Comparison of ENCODE assay signal across 9 cellular contexts in the genomic region with DNA sequence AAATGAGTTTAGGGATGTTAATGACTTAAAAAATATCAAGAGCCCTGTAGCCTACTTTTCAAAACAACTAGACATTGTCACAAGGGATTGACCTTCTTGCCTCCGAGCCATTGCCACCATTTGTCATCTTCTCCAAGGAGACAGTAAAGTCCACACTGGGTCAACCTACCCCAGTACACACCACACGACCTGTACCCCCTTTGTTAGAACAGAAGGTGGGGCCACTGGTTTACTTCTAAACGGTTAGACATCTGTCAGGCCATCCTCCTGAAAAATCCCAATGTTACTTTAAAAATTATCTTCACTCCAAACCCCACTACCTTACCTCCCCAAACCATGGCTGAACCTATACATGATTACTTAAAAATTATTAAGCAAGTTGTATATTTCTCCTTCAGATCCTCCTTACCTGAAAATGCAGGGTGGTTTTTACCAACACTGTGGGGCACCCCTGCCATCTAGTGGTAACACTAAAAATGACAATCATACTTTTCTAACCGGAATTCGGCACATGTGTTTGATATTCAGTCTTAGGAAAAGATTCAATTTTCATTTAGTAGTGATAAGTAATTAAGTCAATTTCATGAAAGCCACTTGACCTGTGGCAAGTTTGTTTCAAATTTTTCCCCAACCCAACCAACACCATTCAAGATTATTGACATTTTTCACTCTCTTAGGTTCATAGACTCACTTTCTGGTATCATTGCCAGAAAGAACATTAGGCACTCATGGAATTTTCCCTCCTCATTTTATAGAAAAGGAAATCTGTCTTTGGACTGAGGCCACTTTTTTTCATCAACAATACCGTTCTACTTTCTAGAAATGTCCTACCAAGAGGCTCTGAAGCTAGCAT.
DNase-seq lines count a peak whose midpoint lies in the region; ATAC-seq and TF ChIP-seq lines count a peak whose summit lies in the region.
"Had no signal": no experiment of that assay in that cellular context is flagged by ENCODE, and none has a peak within 500 bp of the region (broad histone marks: within the 10 kb centered on the region; RNA-seq: fewer than 3 reads in every experiment).

No MANE protein-coding gene starts in this region.

- H3K4me3 ChIP-seq in SU-DHL-6 (ENCODE audit: insufficient read depth, low read length, poor library complexity, severe bottlenecking), result no peak overlapping the region
- H3K4me3 ChIP-seq: skin epidermis had no signal

- H3K27ac Mint-ChIP-seq in endothelial cell (ENCODE audit: unreplicated experiment), result no peak overlapping the region
- H3K27ac Mint-ChIP-seq in nephron, result peak overlapping the region in 2 of 3 experiments; percentile 48 to 65

- H3K9ac ChIP-seq in SU-DHL-6 (ENCODE audit: low read length), result no peak overlapping the region

- no peak overlapping the region for H3K4me2 ChIP-seq in SU-DHL-6 (ENCODE audit: low read depth, low read length, poor library complexity, severe bottlenecking)

- H3K9me3 ChIP-seq in SU-DHL-6 (ENCODE audit: insufficient read depth, low read length), result no peaks in the 10 kb centered on the region

- no peak overlapping the region for H3K27ac ChIP-seq in SU-DHL-6 (ENCODE audit: low read depth, low read length)
- H3K27ac ChIP-seq: skin epidermis had no signal

- no peaks in the 10 kb centered on the region for H3F3A ChIP-seq in SU-DHL-6 (ENCODE audit: insufficient read depth)

- no peaks in the 10 kb centered on the region for H3K36me3 ChIP-seq in SU-DHL-6 (ENCODE audit: low read length)

- H3K9me3 Mint-ChIP-seq in endothelial cell (ENCODE audit: unreplicated experiment), result no peaks in the 10 kb centered on the region
- no peaks in the 10 kb centered on the region for H3K9me3 Mint-ChIP-seq in nephron

- no peaks in the 10 kb centered on the region for H3K36me3 Mint-ChIP-seq in endothelial cell (ENCODE audit: low read depth, unreplicated experiment)
- no peaks in the 10 kb centered on the region for H3K36me3 Mint-ChIP-seq in nephron (ENCODE audit: low read depth)

- no peaks in the 10 kb centered on the region for H3K27me3 ChIP-seq in SU-DHL-6 (ENCODE audit: low read length)

- H3K27me3 Mint-ChIP-seq in endothelial cell (ENCODE audit: unreplicated experiment) (no peaks in the 10 kb centered on the region), nephron (ENCODE audit: low read depth) (no peaks in the 10 kb centered on the region)

- H3K79me2 ChIP-seq in SU-DHL-6 (ENCODE audit: insufficient read depth, low read length), result no peaks in the 10 kb centered on the region

- ATAC-seq in GM18909 (IDR thresholded peaks at IDR 0.05; ENCODE audit: poor library complexity, unreplicated experiment), result peak; percentile 71
- ATAC-seq in GM21423 (IDR thresholded peaks at IDR 0.05; ENCODE audit: unreplicated experiment), result no peak
- ATAC-seq in GM19452 (IDR thresholded peaks at IDR 0.05; ENCODE audit: unreplicated experiment), result no peak

- peak; percentile 2 for DNase-seq in DMS114 treated with DMSO at 0.1 percent for 48 hours (lab: John Stamatoyannopoulos, UW; ENCODE audit: unreplicated experiment)
- peak; percentile 13 for DNase-seq in M059J (ENCODE audit: low read depth)
- peak; percentile 51 for DNase-seq in endothelial cell (ENCODE audit: low spot score)

- H2AFZ ChIP-seq in SU-DHL-6 (ENCODE audit: low read depth, low read length, severe bottlenecking), result no peak overlapping the region

- no peak overlapping the region for H3K4me3 Mint-ChIP-seq in endothelial cell (ENCODE audit: unreplicated experiment)
- H3K4me3 Mint-ChIP-seq in nephron, result no peak overlapping the region

- H3K4me1 Mint-ChIP-seq in endothelial cell (ENCODE audit: unreplicated experiment) (no peaks in the 10 kb centered on the region), nephron (peaks cover 21% of the 10 kb centered on the region)

- TF ChIP-seq CTCF in SU-DHL-6 (IDR thresholded peaks at IDR 0.05; ENCODE audit: insufficient read depth, low read length, poor library complexity, severe bottlenecking), result peak; percentile 83
- peak; percentile 90 for TF ChIP-seq CTCF in endothelial cell (IDR thresholded peaks at IDR 0.05; ENCODE audit: unreplicated experiment)
- TF ChIP-seq CTCF in nephron (IDR thresholded peaks at IDR 0.05; ENCODE audit: unreplicated experiment in 3 of 3), result peak; percentile 80 to 85 (median 84)

- no peaks in the 10 kb centered on the region for H3K9me2 ChIP-seq in SU-DHL-6 (replicated peaks; ENCODE audit: insufficient read depth, low read length)

- no peaks in the 10 kb centered on the region for H4K20me1 ChIP-seq in SU-DHL-6 (ENCODE audit: low read depth, low read length)
